In the genomic region with DNA sequence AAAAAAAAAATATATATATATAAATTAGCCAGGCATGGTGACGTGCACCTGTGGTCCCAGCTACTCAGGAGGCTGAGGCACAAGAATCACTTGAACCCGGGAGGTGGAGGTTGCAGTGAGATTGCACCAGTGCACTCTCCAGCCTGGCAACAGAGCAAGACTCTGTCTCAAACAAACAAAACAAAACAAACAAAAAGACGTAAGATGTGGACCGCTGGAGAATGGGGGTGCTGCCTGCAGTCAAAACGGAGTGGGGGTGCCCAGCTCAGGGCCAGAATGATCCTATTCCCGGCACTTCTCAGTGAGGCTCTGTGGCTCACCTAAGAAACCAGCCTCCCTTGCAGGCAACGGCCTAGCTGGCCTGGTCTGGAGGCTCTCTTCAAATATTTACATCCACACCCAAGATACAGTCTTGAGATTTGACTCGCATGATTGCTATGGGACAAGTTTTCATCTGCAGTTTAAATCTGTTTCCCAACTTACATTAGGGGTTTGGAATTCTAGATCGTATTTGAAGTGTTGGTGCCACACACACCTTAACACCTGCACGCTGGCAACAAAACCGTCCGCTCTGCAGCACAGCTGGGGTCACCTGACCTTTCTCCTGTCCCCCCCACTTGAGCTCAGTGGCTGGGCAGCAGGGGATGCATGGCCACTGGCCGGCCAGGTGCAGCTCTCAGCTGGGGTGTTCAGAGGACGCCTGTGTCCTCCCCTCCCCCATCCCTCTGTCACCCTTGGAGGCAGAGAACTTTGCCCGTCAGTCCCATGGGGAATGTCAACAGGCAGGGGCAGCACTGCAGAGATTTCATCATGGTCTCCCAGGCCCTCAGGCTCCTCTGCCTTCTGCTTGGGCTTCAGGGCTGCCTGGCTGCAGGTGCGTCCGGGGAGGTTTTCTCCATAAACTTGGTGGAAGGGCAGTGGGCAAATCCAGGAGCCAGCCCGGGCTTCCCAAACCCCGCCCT, we compare ENCODE assay signal across 17 cellular contexts. TPM values are rescaled to one million over a fixed set of nuclear protein-coding genes. Genes with fewer than 3 reads are reported as not detected.
DNase-seq lines count a peak whose midpoint lies in the region; FAIRE-seq and TF ChIP-seq lines count a peak whose summit lies in the region.
"Had no signal": no experiment of that assay in that cellular context is flagged by ENCODE, and none has a peak within 500 bp of the region (broad histone marks: within the 10 kb centered on the region; RNA-seq: fewer than 3 reads in every experiment).

A gene (plus strand): TSS at position 760 of the 962 bp plus-strand sequence. CDS start 51 bp downstream, at position 811.

- DNase-seq in AG10803 (ENCODE audit: low read depth) (peak; percentile 8), DMS153 treated with DMSO at 0.1 percent for 48 hours (lab: John Stamatoyannopoulos, UW; ENCODE audit: unreplicated experiment) (peak; percentile 2), NCI-H526 (lab: John Stamatoyannopoulos, UW) (peak; percentile 48 to 75), left kidney (ENCODE audit: low read depth, low spot score) (peak; percentile 61), DMS 273 (lab: John Stamatoyannopoulos, UW; ENCODE audit: unreplicated experiment) (no peak), cerebellum (ENCODE audit: low spot score) (no peak), frontal cortex (ENCODE audit: low spot score in 2 of 2) (no peak), KG1 (lab: John Stamatoyannopoulos, UW) (no peak)
- DNase-seq: activated CD8-positive, alpha-beta T cell treated with anti-CD3 and anti-CD28 coated beads for 36 hours; aorta; CD4-positive, alpha-beta T cell; erythroblast; MM.1S; stimulated activated naive CD8-positive, alpha-beta T cell treated with anti-CD3 and anti-CD28 coated beads, Interleukin-15, Interleukin-2, amounts not matched to agents 100 U/mL and 50 U/mL, for 24 hours had no signal

- TF ChIP-seq CTCF in AG10803 (conservative IDR thresholded peaks at IDR 0.05; ENCODE audit: low read length), result no peak

- no peak within 1 kb of the TSS for H3K4me3 ChIP-seq in AG10803 (ENCODE audit: low read length)
- H3K4me3 ChIP-seq: coronary artery had no signal

- FAIRE-seq in frontal cortex (lab: Jason Lieb, UNC), result no peak

RNA-seq across cellular contexts. Expression of the gene that starts here (rescaled TPM):
- 0.36 TPM for total RNA-seq in cerebellum
- total RNA-seq in frontal cortex, result 0.82 TPM
- total RNA-seq: CD4-positive, alpha-beta T cell; H4; mammary epithelial cell had no signal

Comparison
In these comparisons a context has a peak if more than half of its experiments do, and no peak if none do; other contexts are left out.
1. DNase-seq: peak in AG10803 (single experiment), DMS153 treated with DMSO at 0.1 percent for 48 hours (single experiment), NCI-H526 (2 of 2) and left kidney (single experiment); none in DMS 273 (single experiment), cerebellum (single experiment), frontal cortex (0 of 2) and KG1 (single experiment).